13 cellular contexts compared by ENCODE assay signal in genomic region chr22:43477151-43477725, GRCh38.
DNase-seq lines count a peak whose midpoint lies in the region; ATAC-seq, FAIRE-seq and TF ChIP-seq lines count a peak whose summit lies in the region.
"Had no signal": no experiment of that assay in that cellular context is flagged by ENCODE, and none has a peak within 500 bp of the region (broad histone marks: within the 10 kb centered on the region; RNA-seq: fewer than 3 reads in every experiment).

No MANE protein-coding gene starts in this region.

- FAIRE-seq in HepG2 (lab: Jason Lieb, UNC): no peak
- FAIRE-seq: H54 had no signal

- H3K27ac ChIP-seq in OCI-LY3 (ENCODE audit: low read length): no peak overlapping the region
- H3K27ac ChIP-seq in HepG2 (ENCODE audit: extremely low read length, insufficient read depth, low read length): no peak overlapping the region
- H3K27ac ChIP-seq: BLaER1 treated with 17β-estradiol and CSF1 and Interleukin-3, amounts not matched to agents 10 nM and 100 nM; GM23248 had no signal

- no peaks in the 10 kb centered on the region for H3K27me3 ChIP-seq in OCI-LY3 (ENCODE audit: low read depth, low read length)
- no peaks in the 10 kb centered on the region; a peak in 2 of 5 replicates for H3K27me3 ChIP-seq in HepG2 (ENCODE audit: control insufficient read depth in 1 of 2, insufficient read depth in 2 of 2, low read length in 2 of 2)
- H3K27me3 ChIP-seq: BLaER1 treated with 17β-estradiol and CSF1 and Interleukin-3, amounts not matched to agents 10 nM and 100 nM had no signal

- H4K20me1 ChIP-seq in OCI-LY3 (ENCODE audit: insufficient read depth, low read length) (no peaks in the 10 kb centered on the region), HepG2 (ENCODE audit: insufficient read depth, low read length) (no peaks in the 10 kb centered on the region)
- H4K20me1 ChIP-seq: BLaER1 treated with 17β-estradiol and CSF1 and Interleukin-3, amounts not matched to agents 10 nM and 100 nM had no signal

- H3K4me2 ChIP-seq in OCI-LY3 (ENCODE audit: low read length) (no peak overlapping the region), HepG2 (ENCODE audit: low read depth, low read length) (no peak overlapping the region)
- H3K4me2 ChIP-seq: BLaER1 treated with 17β-estradiol and CSF1 and Interleukin-3, amounts not matched to agents 10 nM and 100 nM had no signal

- H3K9ac ChIP-seq in OCI-LY3 (ENCODE audit: low read length): no peak overlapping the region
- H3K9ac ChIP-seq in HepG2 (ENCODE audit: insufficient read depth, low read depth, low read length): no peak overlapping the region
- H3K9ac ChIP-seq: BLaER1 treated with 17β-estradiol and CSF1 and Interleukin-3, amounts not matched to agents 10 nM and 100 nM; GM23248 had no signal

- POLR2A ChIA-PET in HepG2 (lab: Yijun Ruan, JAX): no interaction called here

- H3K79me2 ChIP-seq in OCI-LY3 (ENCODE audit: low read length): no peaks in the 10 kb centered on the region
- H3K79me2 ChIP-seq in HepG2 (ENCODE audit: insufficient read depth, low read length): no peaks in the 10 kb centered on the region

- intact Hi-C loops in HepG2 (cut with micrococcal nuclease; ENCODE audit: unreplicated experiment): no loop called here

- H3K4me3 ChIP-seq in OCI-LY3 (ENCODE audit: low read length) (no peak overlapping the region), HepG2 (replicated peaks in 1 of 3; ENCODE audit: insufficient read depth in 1 of 3, low read depth in 2 of 3, low read length in 3 of 3) (no peak overlapping the region)
- H3K4me3 ChIP-seq: BLaER1 treated with 17β-estradiol and CSF1 and Interleukin-3, amounts not matched to agents 10 nM and 100 nM; GM23248 had no signal

- no TSS peak for BruUV-seq in HepG2 (replicated peaks; lab: Mats Ljungman, UMichigan)

- peak; percentile 15; the same call in 1 of the 3 replicates for ATAC-seq in HepG2
- no peak for ATAC-seq in GM19452 (IDR thresholded peaks at IDR 0.05; ENCODE audit: unreplicated experiment)
- no peak for ATAC-seq in GM21619 (IDR thresholded peaks at IDR 0.05; ENCODE audit: unreplicated experiment)

- TF ChIP-seq EP300 in HepG2 (IDR thresholded peaks at IDR 0.05; ENCODE audit: low read depth in 2 of 2, low read length in 2 of 2) (no peak), HepG2 (CRISPR knock-in tag; IDR thresholded peaks at IDR 0.05; ENCODE audit: borderline replicate concordance) (no peak)

- H3K4me1 ChIP-seq in OCI-LY3 (ENCODE audit: low read length) (peaks cover 4% of the 10 kb centered on the region; the same call in 1 of the 2 replicates), HepG2 (ENCODE audit: insufficient read depth, low read length) (peaks cover 23% of the 10 kb centered on the region)

- H2AFZ ChIP-seq in OCI-LY3 (ENCODE audit: low read depth, low read length) (no peak overlapping the region), HepG2 (ENCODE audit: low read length) (no peak overlapping the region)
- H2AFZ ChIP-seq: GM23248 had no signal

- WGBS in HepG2 (ENCODE audit: low lambda C conversion rate): no CpG with 5 or more reads among the region's 10 CpGs

- CTCF ChIA-PET in HepG2 (lab: Yijun Ruan, JAX; ENCODE audit: low intra/inter-chr PET ratio, low total read pairs): no interaction called here

- peak; percentile 33 for DNase-seq in activated effector memory CD4-positive, alpha-beta T cell treated with anti-CD3 and anti-CD28 coated beads, Interleukin-2, amount 50 U/mL, for 16 hours
- no peak for DNase-seq in activated effector memory CD4-positive, alpha-beta T cell treated with Interleukin-2 at 50 U/mL for 16 hours
- DNase-seq in HepG2 (ENCODE audit: low spot score): no peak
- no peak for DNase-seq in SHP77 treated with DMSO at 0.1 percent for 48 hours (lab: John Stamatoyannopoulos, UW)
- DNase-seq: ACHN; Calu3; CD4-positive, CD25-positive, alpha-beta regulatory T cell; GM23248 had no signal

- H3K9me3 ChIP-seq in OCI-LY3 (ENCODE audit: insufficient read depth, low read length) (no peaks in the 10 kb centered on the region), HepG2 (ENCODE audit: low read length) (no peaks in the 10 kb centered on the region)
- H3K9me3 ChIP-seq: BLaER1 treated with 17β-estradiol and CSF1 and Interleukin-3, amounts not matched to agents 10 nM and 100 nM had no signal

- no peaks in the 10 kb centered on the region for H3K36me3 ChIP-seq in OCI-LY3 (replicated peaks; ENCODE audit: low read depth, low read length)
- no peaks in the 10 kb centered on the region for H3K36me3 ChIP-seq in HepG2 (replicated peaks in 1 of 2; ENCODE audit: control insufficient read depth in 1 of 2, insufficient read depth in 2 of 2, low read length in 2 of 2)
- H3K36me3 ChIP-seq: BLaER1 treated with 17β-estradiol and CSF1 and Interleukin-3, amounts not matched to agents 10 nM and 100 nM had no signal

- TF ChIP-seq POLR2A in HepG2 (IDR thresholded peaks at IDR 0.05; ENCODE audit: insufficient read depth in 1 of 2, low read depth in 2 of 2, low read length in 2 of 2): no peak

- no peak for TF ChIP-seq RAD21 in HepG2 (CRISPR knock-in tag; IDR thresholded peaks at IDR 0.05)

- TF ChIP-seq CTCF in OCI-LY3 (IDR thresholded peaks at IDR 0.05; ENCODE audit: low read depth, low read length) (peak; percentile 7; the same call in 1 of the 2 replicates), HepG2 (CRISPR knock-in tag; IDR thresholded peaks at IDR 0.05) (peak; percentile 28)

- in situ Hi-C loops in HepG2 (cut with HindIII; ENCODE audit: extremely low pct_ligation_motif_present, low pct_unique_long_range_greater_than_20kb): no loop called here

TF ChIP-seq in HepG2, 621 proteins besides CTCF, POLR2A, EP300 and RAD21:
- TF ChIP-seq HNRNPL (IDR thresholded peaks at IDR 0.05; ENCODE audit: low read depth, low read length): peak; percentile 58; the same call in 1 of the 2 replicates
- no peak for TF ChIP-seq MBD4 (IDR thresholded peaks at IDR 0.05; ENCODE audit: borderline replicate concordance, low read length)
- TF ChIP-seq SNAI1 (CRISPR knock-in tag; IDR thresholded peaks at IDR 0.05; ENCODE audit: borderline replicate concordance): no peak
- TF ChIP-seq STAG1 (CRISPR knock-in tag; IDR thresholded peaks at IDR 0.05): peak; percentile 25; the same call in 1 of the 2 replicates
TF ChIP-seq in HepG2: peak in this region for 2.
